Comparison of ENCODE assay signal across 8 cellular contexts in genomic region chr22:43484227-43484626, GRCh38.
"Had no signal": no experiment of that assay in that cellular context is flagged by ENCODE, and none has a peak within 500 bp of the region (broad histone marks: within the 10 kb centered on the region; RNA-seq: fewer than 3 reads in every experiment).

No MANE protein-coding gene starts in this region.

- H3K27ac Mint-ChIP-seq: H9 had no signal

- H3K4me3 ChIP-seq: GM23248, K562 had no signal

- ATAC-seq: K562 had no signal

- H3K9ac ChIP-seq: GM23248 had no signal

- FAIRE-seq: H54, HTR-8/SVneo, K562 had no signal

- H3K4me3 Mint-ChIP-seq: H9 had no signal

- H3K9me3 Mint-ChIP-seq: H9 had no signal

- DNase-seq: GM23248, GOT3, H9, HCEC 1CT, IMR-90 had no signal

- H3K27ac ChIP-seq: GM23248 had no signal
